In the genomic region with DNA sequence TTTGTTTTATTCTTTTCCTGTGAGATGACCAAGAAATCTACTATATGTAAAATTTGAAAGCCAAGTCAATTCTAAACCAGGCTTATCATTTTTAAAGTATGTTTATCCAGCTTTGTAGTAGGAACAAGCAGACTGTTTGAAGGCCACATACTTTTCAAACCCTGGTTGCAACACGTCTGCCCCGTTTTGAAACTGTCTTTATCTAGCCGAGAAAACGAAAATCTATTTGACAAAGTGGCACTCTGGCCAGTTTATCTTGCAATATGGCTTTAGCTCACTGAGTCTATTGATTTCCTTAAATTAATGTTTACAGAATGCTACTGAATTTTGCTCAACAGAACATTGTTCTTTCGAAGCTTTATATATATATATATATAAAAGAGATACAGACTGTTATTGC, we compare ENCODE assay signal across 19 cellular contexts. TPM values are rescaled to one million over a fixed set of nuclear protein-coding genes. Genes with fewer than 3 reads are reported as not detected.
A peak's percentile ranks its signal among the peaks of the same experiment; 100 is the strongest.
DNase-seq lines count a peak whose midpoint lies in the region; ATAC-seq, FAIRE-seq and TF ChIP-seq lines count a peak whose summit lies in the region.
"Had no signal": no experiment of that assay in that cellular context is flagged by ENCODE, and none has a peak within 500 bp of the region (broad histone marks: within the 10 kb centered on the region; RNA-seq: fewer than 3 reads in every experiment).

No MANE protein-coding gene starts in this region.

- no peak overlapping the region for H3K4ac ChIP-seq in mesenchymal stem cell (ENCODE audit: low read depth in 1 of 2, low read length in 2 of 2)

- BruUV-seq in Caco-2 (replicated peaks; lab: Mats Ljungman, UMichigan) = no TSS peak

- H3K27me3 ChIP-seq in Caco-2 (replicated peaks; ENCODE audit: control insufficient read depth, insufficient read depth, low read length) = no peaks in the 10 kb centered on the region
- H3K27me3 ChIP-seq in HUES6 (ENCODE audit: control insufficient read depth, insufficient read depth, low read length) = no peaks in the 10 kb centered on the region
- H3K27me3 ChIP-seq in pancreas = no peaks in the 10 kb centered on the region
- no peaks in the 10 kb centered on the region for H3K27me3 ChIP-seq in upper lobe of left lung
- H3K27me3 ChIP-seq in mesenchymal stem cell (ENCODE audit: control insufficient read depth in 1 of 2, insufficient read depth in 1 of 2, low read length in 2 of 2) = no peaks in the 10 kb centered on the region
- no peaks in the 10 kb centered on the region for H3K27me3 ChIP-seq in osteoblast (ENCODE audit: insufficient read depth, low read length)
- H3K27me3 ChIP-seq: MG63 had no signal

- H3K18ac ChIP-seq in mesenchymal stem cell (ENCODE audit: low read depth in 1 of 2, low read length in 2 of 2) = no peak overlapping the region

- H3K14ac ChIP-seq in mesenchymal stem cell (ENCODE audit: low read length in 2 of 2) = no peak overlapping the region

- H3K9me3 Mint-ChIP-seq in Caco-2 (ENCODE audit: unreplicated experiment) (no peaks in the 10 kb centered on the region), glutamatergic neuron (ENCODE audit: unreplicated experiment) (peaks cover 2% of the 10 kb centered on the region)

- no peak overlapping the region for H3K4me2 ChIP-seq in mesenchymal stem cell (ENCODE audit: low read length, poor library complexity, severe bottlenecking)
- no peak overlapping the region for H3K4me2 ChIP-seq in osteoblast (ENCODE audit: insufficient read depth, low read length)

- H2AK5ac ChIP-seq in mesenchymal stem cell (ENCODE audit: low read length, severe bottlenecking) = no peak overlapping the region

- FAIRE-seq in pancreas (lab: Jason Lieb, UNC) = no peak
- FAIRE-seq: GM12878, GM18507 had no signal

- H2BK12ac ChIP-seq in mesenchymal stem cell (ENCODE audit: low read length in 2 of 2) = no peak overlapping the region

- H3K9ac ChIP-seq in HUES6 (ENCODE audit: low read length) (no peak overlapping the region), mesenchymal stem cell (ENCODE audit: low read length) (no peak overlapping the region)

- peaks cover 25% of the 10 kb centered on the region for H3K4me1 Mint-ChIP-seq in Caco-2 (ENCODE audit: low read depth, unreplicated experiment)
- peaks cover 39% of the 10 kb centered on the region for H3K4me1 Mint-ChIP-seq in glutamatergic neuron (ENCODE audit: low read depth, unreplicated experiment)
- H3K4me1 Mint-ChIP-seq: CD14-positive monocyte had no signal

- peaks cover 1% of the 10 kb centered on the region; the same call in 1 of the 2 replicates for H3K36me3 ChIP-seq in Caco-2 (ENCODE audit: control insufficient read depth, insufficient read depth, low read length)
- no peaks in the 10 kb centered on the region for H3K36me3 ChIP-seq in HUES6 (ENCODE audit: control insufficient read depth, insufficient read depth, low read length)
- no peaks in the 10 kb centered on the region for H3K36me3 ChIP-seq in pancreas
- no peaks in the 10 kb centered on the region for H3K36me3 ChIP-seq in upper lobe of left lung
- no peaks in the 10 kb centered on the region for H3K36me3 ChIP-seq in mesenchymal stem cell (ENCODE audit: control insufficient read depth in 1 of 2, insufficient read depth in 2 of 2, low read depth in 1 of 2, low read length in 2 of 2)
- no peaks in the 10 kb centered on the region for H3K36me3 ChIP-seq in osteoblast (ENCODE audit: insufficient read depth, low read length)
- H3K36me3 ChIP-seq: MG63 had no signal

- no peaks in the 10 kb centered on the region for H3K79me2 ChIP-seq in osteoblast (ENCODE audit: insufficient read depth, low read length)

- H3K27ac Mint-ChIP-seq in Caco-2 (ENCODE audit: unreplicated experiment) (peak overlapping the region; percentile 46), glutamatergic neuron (ENCODE audit: unreplicated experiment) (peak overlapping the region; percentile 44)
- H3K27ac Mint-ChIP-seq: CD14-positive monocyte had no signal

- H4K91ac ChIP-seq in mesenchymal stem cell (ENCODE audit: low read length) = no peak overlapping the region

- TF ChIP-seq EP300 in upper lobe of left lung (IDR thresholded peaks at IDR 0.05) = no peak

- H3K23ac ChIP-seq in mesenchymal stem cell (ENCODE audit: low read length in 2 of 2) = no peak overlapping the region

- peak overlapping the region; percentile 49; the same call in 1 of the 2 replicates for H3K27ac ChIP-seq in HUES6 (ENCODE audit: low read depth, low read length)
- H3K27ac ChIP-seq in pancreas = peak overlapping the region in 3 of 4 donors; percentile 25 to 55 (median 54)
- H3K27ac ChIP-seq in upper lobe of left lung = no peak overlapping the region
- H3K27ac ChIP-seq in mesenchymal stem cell (ENCODE audit: low read length, poor library complexity, severe bottlenecking) = no peak overlapping the region
- no peak overlapping the region for H3K27ac ChIP-seq in osteoblast (ENCODE audit: low read depth, low read length)

- H2BK5ac ChIP-seq in mesenchymal stem cell (ENCODE audit: low read depth, low read length, poor library complexity, severe bottlenecking) = no peak overlapping the region

- POLR2A ChIA-PET in Caco-2 (lab: Charles Lee) = interaction anchor here (0.5 to 1.2 kb wide), 3 partner anchors 23 to 1008 kb away, joined by 3 read pairs; no protein-coding TSS in a partner anchor

- intact Hi-C loops in Caco-2 (cut with micrococcal nuclease; ENCODE audit: unreplicated experiment) (no loop called here), pancreas (cut with DNase I) (no loop called here)

- TF ChIP-seq CTCF in Caco-2 (IDR thresholded peaks at IDR 0.05; ENCODE audit: insufficient read depth in 1 of 2, low read depth in 1 of 2, low read length in 1 of 2, severe bottlenecking in 1 of 2, unreplicated experiment in 1 of 2) = no peak
- no peak for TF ChIP-seq CTCF in glutamatergic neuron (IDR thresholded peaks at IDR 0.05; ENCODE audit: partially characterized antibody, unreplicated experiment)
- no peak for TF ChIP-seq CTCF in pancreas (IDR thresholded peaks at IDR 0.05)
- no peak for TF ChIP-seq CTCF in upper lobe of left lung (IDR thresholded peaks at IDR 0.05)
- no peak for TF ChIP-seq CTCF in osteoblast (IDR thresholded peaks at IDR 0.05; ENCODE audit: extremely low read depth, low read depth, low read length)

- H3K4me1 ChIP-seq in Caco-2 (peaks cover 15% of the 10 kb centered on the region), HUES6 (ENCODE audit: control insufficient read depth, insufficient read depth, low read length) (peaks cover 51% of the 10 kb centered on the region), pancreas (peaks cover 7 to 31% (median 27%) of the 10 kb centered on the region in 3 donors), upper lobe of left lung (no peaks in the 10 kb centered on the region), mesenchymal stem cell (ENCODE audit: control insufficient read depth, insufficient read depth, low read depth, low read length) (no peaks in the 10 kb centered on the region), osteoblast (ENCODE audit: insufficient read depth, low read length) (no peaks in the 10 kb centered on the region)

- 8 to 11% methylated on average over 5 of the region's 5 CpGs for WGBS in pancreas, 2 donors
- 36 to 39% methylated on average over 5 of the region's 5 CpGs for WGBS in upper lobe of left lung, 2 donors
- 92% methylated on average over 4 of the region's 5 CpGs for WGBS in mesenchymal stem cell

- H3K4me3 ChIP-seq in Caco-2 (ENCODE audit: low read depth, low read length) (no peak overlapping the region), HUES6 (ENCODE audit: low read depth, low read length) (peak overlapping the region; percentile 14), pancreas (peak overlapping the region in 1 of 4 donors; percentile 1), upper lobe of left lung (no peak overlapping the region), mesenchymal stem cell (ENCODE audit: insufficient read depth in 1 of 2, low read depth in 1 of 2, low read length in 2 of 2) (no peak overlapping the region), osteoblast (ENCODE audit: insufficient read depth, low read length) (no peak overlapping the region)
- H3K4me3 ChIP-seq: GM12878, MG63 had no signal

- H4K8ac ChIP-seq in mesenchymal stem cell (ENCODE audit: low read length) = no peak overlapping the region

- no peak overlapping the region for H2AFZ ChIP-seq in mesenchymal stem cell (ENCODE audit: low read depth, low read length)
- no peak overlapping the region for H2AFZ ChIP-seq in osteoblast (ENCODE audit: low read length)

- peak; percentile 67 to 86 (median 76) for ATAC-seq in pancreas
- no peak for ATAC-seq in upper lobe of left lung (ENCODE audit: low FRiP score in 2 of 2)
- ATAC-seq: GM12878, Panc1 had no signal

- H3K79me1 ChIP-seq in mesenchymal stem cell (replicated peaks; ENCODE audit: low read length, poor library complexity, severe bottlenecking) = no peaks in the 10 kb centered on the region

- H4K20me1 ChIP-seq in osteoblast (ENCODE audit: insufficient read depth, low read length) = no peaks in the 10 kb centered on the region

- CTCF ChIA-PET in Caco-2 (lab: Charles Lee) = no interaction called here

- H3K27me3 Mint-ChIP-seq in Caco-2 (ENCODE audit: insufficient read depth, unreplicated experiment) (no peaks in the 10 kb centered on the region), glutamatergic neuron (ENCODE audit: unreplicated experiment) (peaks cover 2% of the 10 kb centered on the region)

- no peak overlapping the region for H2BK15ac ChIP-seq in mesenchymal stem cell (ENCODE audit: low read depth, poor library complexity, severe bottlenecking)

- no peak for TF ChIP-seq POLR2A in upper lobe of left lung (IDR thresholded peaks at IDR 0.05)

- H3K4me3 Mint-ChIP-seq in Caco-2 (ENCODE audit: unreplicated experiment) (no peak overlapping the region), glutamatergic neuron (ENCODE audit: unreplicated experiment) (peak overlapping the region; percentile 4)
- H3K4me3 Mint-ChIP-seq: CD14-positive monocyte had no signal

- DNase-seq in Caco-2 (peak in 1 of 2 experiments; percentile 39), glutamatergic neuron (no peak), pancreas (peak in 1 of 6 donors; percentile 29), upper lobe of left lung (no peak), NCI-H526 treated with DMSO at 0.1 percent for 48 hours (lab: John Stamatoyannopoulos, UW) (no peak), mesenchymal stem cell (no peak), osteoblast (ENCODE audit: insufficient read length, low spot score, missing footprints) (no peak)
- DNase-seq: COR-L47, MG63, NCI-H1105, NCI-H1694 treated with DMSO at 0.1 percent for 48 hours, SHP77 had no signal

- no peaks in the 10 kb centered on the region for H3K9me3 ChIP-seq in Caco-2
- no peaks in the 10 kb centered on the region for H3K9me3 ChIP-seq in HUES6 (ENCODE audit: control insufficient read depth, insufficient read depth, low read depth, low read length)
- H3K9me3 ChIP-seq in pancreas = no peaks in the 10 kb centered on the region
- H3K9me3 ChIP-seq in upper lobe of left lung = no peaks in the 10 kb centered on the region
- no peaks in the 10 kb centered on the region for H3K9me3 ChIP-seq in mesenchymal stem cell (ENCODE audit: control insufficient read depth, low read length)
- H3K9me3 ChIP-seq in osteoblast (ENCODE audit: low read depth, low read length) = no peaks in the 10 kb centered on the region
- H3K9me3 ChIP-seq: MG63 had no signal

- H3K36me3 Mint-ChIP-seq in Caco-2 (ENCODE audit: insufficient read depth, unreplicated experiment) (peaks cover 10% of the 10 kb centered on the region), glutamatergic neuron (ENCODE audit: unreplicated experiment) (peaks cover 4% of the 10 kb centered on the region)
- H3K36me3 Mint-ChIP-seq: CD14-positive monocyte had no signal

- H2BK120ac ChIP-seq in mesenchymal stem cell (ENCODE audit: low read depth, low read length) = no peak overlapping the region

RNA-seq across cellular contexts. Expression of a gene that starts 39.7 kb away (rescaled TPM):
- total RNA-seq in Caco-2 (2022) (17.6 and 24.5 TPM in 2 replicates), glutamatergic neuron (ENCODE audit: unreplicated experiment) (68.4 TPM), pancreas (10 to 100 TPM; 32.8 to 66.4 (median 38.4) TPM), upper lobe of left lung (10 to 100 TPM in 1 of 6 donors, 1 to 10 TPM in 5; 2.3 to 11.1 (median 3.8) TPM), osteoblast (under 0.01 TPM in 2 replicates)
- polyA plus RNA-seq in pancreas = 1 to 10 TPM; 8.4 to 8.9 TPM
- 0.10 TPM for polyA plus RNA-seq in mesenchymal stem cell (2013, experiment 1 of 2)
- 0.11 TPM for polyA plus RNA-seq in mesenchymal stem cell (2013, experiment 2 of 2)
- total RNA-seq: A673, G401 had no signal
- polyA plus RNA-seq: CD14-positive monocyte had no signal

Comparison
In these comparisons a context has a peak if more than half of its experiments do, and no peak if none do; other contexts are left out.
1. H3K27ac ChIP-seq: peak in HUES6 (single experiment) and pancreas (3 of 4); none in upper lobe of left lung (0 of 4), mesenchymal stem cell (single experiment) and osteoblast (single experiment).
2. ATAC-seq: peak in pancreas (4 of 4); none in upper lobe of left lung (0 of 2).